ENCODE assay signal across 8 cellular contexts in genomic region chr1:168342572-168343280, GRCh38.
A peak's percentile ranks its signal among the peaks of the same experiment; 100 is the strongest.
DNase-seq lines count a peak whose midpoint lies in the region; ATAC-seq and TF ChIP-seq lines count a peak whose summit lies in the region.

No MANE protein-coding gene starts in this region.

- H3K4me3 Mint-ChIP-seq in immature natural killer cell: peak overlapping the region; percentile 2 to 66 (median 63)

- TF ChIP-seq CTCF in WERI-Rb-1 (IDR thresholded peaks at IDR 0.05; ENCODE audit: low read depth, low read length) (peak; percentile 64), breast epithelium (IDR thresholded peaks at IDR 0.05) (peak; percentile 73 to 82 (median 80))

- no peaks in the 10 kb centered on the region for H3K9me3 ChIP-seq in WERI-Rb-1 (ENCODE audit: severe bottlenecking)
- H3K9me3 ChIP-seq in breast epithelium: no peaks in the 10 kb centered on the region

- ATAC-seq in GM18520 (IDR thresholded peaks at IDR 0.05; ENCODE audit: unreplicated experiment): peak; percentile 76
- ATAC-seq in HG03103 (IDR thresholded peaks at IDR 0.05; ENCODE audit: low read depth, unreplicated experiment): peak; percentile 90

- H3K27ac ChIP-seq in WERI-Rb-1 (no peak overlapping the region), breast epithelium (peak overlapping the region; percentile 25 to 41)

- TF ChIP-seq POLR2A in breast epithelium (IDR thresholded peaks at IDR 0.05): no peak

- H3K4me1 ChIP-seq in breast epithelium: peaks cover 0 to 10% of the 10 kb centered on the region in 2 donors

- no peaks in the 10 kb centered on the region for H3K36me3 ChIP-seq in WERI-Rb-1
- H3K36me3 ChIP-seq in breast epithelium: no peaks in the 10 kb centered on the region

- intact Hi-C loops in breast epithelium (cut with DNase I; ENCODE audit: low total_unique reads): no loop called here

- DNase-seq in A172 (ENCODE audit: low spot score) (peak; percentile 91), NCI-H2171 (lab: John Stamatoyannopoulos, UW) (peak; percentile 62), WERI-Rb-1 (peak; percentile 66), breast epithelium (ENCODE audit: low spot score in 2 of 2) (peak; percentile 79), immature natural killer cell (peak; percentile 82 to 89 (median 85))
- DNase-seq in stimulated activated CD4-positive, alpha-beta T cell treated with anti-CD3 and anti-CD28 coated beads, Interleukin-12 subunit alpha, Interleukin-12 subunit beta, amount 100 ng/mL, for 4 hours: peak; percentile 84

- H3K4me1 Mint-ChIP-seq in immature natural killer cell: peaks cover 56 to 71% of the 10 kb centered on the region in 2 donors

- peak overlapping the region; percentile 72 to 89 (median 87) for H3K27ac Mint-ChIP-seq in immature natural killer cell

- peaks cover 0 to 2% (median 2%) of the 10 kb centered on the region in 3 donors for H3K27me3 Mint-ChIP-seq in immature natural killer cell (ENCODE audit: low read depth in 3 of 3)

- peaks cover 0 to 8% (median 0%) of the 10 kb centered on the region in 3 donors for H3K36me3 Mint-ChIP-seq in immature natural killer cell

- peaks cover 0 to 4% (median 0%) of the 10 kb centered on the region in 6 donors for H3K9me3 Mint-ChIP-seq in immature natural killer cell

- no peak overlapping the region for H3K4me3 ChIP-seq in WERI-Rb-1 (ENCODE audit: low read depth, low read length)
- H3K4me3 ChIP-seq in breast epithelium: peak overlapping the region in 2 of 3 donors; percentile 29 to 59

- H3K27me3 ChIP-seq in WERI-Rb-1 (ENCODE audit: insufficient read depth, low read depth, severe bottlenecking) (no peaks in the 10 kb centered on the region), breast epithelium (no peaks in the 10 kb centered on the region)
